8 cellular contexts compared by ENCODE assay signal in the genomic region with DNA sequence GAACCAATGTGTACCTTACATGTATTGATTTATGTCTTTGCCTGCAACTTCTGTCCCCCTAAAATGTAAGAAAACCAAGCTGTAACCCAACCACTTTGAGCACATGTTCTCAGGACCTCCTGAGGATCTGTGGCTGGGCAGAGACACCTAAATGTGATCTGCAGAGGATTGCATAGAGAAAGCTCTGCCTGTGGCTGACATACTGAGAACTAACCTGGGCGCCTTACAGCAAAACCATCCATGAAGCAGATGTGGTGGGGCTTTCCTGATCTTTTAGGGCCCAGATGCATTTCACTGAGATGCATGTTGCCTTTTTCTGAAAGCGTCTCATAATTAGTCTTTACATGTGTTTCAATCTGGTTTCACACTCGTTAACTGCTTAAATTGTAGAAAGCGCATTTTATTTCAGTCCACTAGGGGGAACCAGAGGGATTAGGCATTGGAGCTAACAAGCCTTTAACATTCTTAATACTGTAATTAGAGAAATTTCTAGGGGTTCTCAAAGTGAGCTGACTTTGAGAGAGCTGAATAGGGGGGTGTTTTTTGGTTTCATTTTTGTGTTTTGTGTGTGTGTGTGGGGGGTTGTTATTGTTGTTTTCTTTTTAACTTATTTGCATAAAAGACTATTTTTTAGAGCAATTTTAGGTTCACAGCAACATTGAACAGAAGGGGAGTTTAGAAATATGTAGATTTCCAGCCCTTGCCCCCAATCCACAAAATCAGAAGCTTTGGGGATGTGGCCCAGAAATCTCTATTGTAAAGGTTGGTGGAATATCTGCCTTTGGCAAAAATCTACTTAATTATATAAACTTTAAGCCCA. TPM values are rescaled to one million over a fixed set of nuclear protein-coding genes. Genes with fewer than 3 reads are reported as not detected.
DNase-seq lines count a peak whose midpoint lies in the region; ATAC-seq and TF ChIP-seq lines count a peak whose summit lies in the region.

No MANE protein-coding gene starts in this region.

- DNase-seq in NCI-H526 treated with DMSO at 0.1 percent for 48 hours (lab: John Stamatoyannopoulos, UW) (peak; percentile 70), astrocyte of the spinal cord (ENCODE audit: low read depth, low spot score) (peak; percentile 83), iPS-NIHi7 (ENCODE audit: extremely low spot score) (peak; percentile 50), spleen (no peak)
- DNase-seq in T-helper 2 cell treated with Interferon-gamma antibody and Interleukin-4, amounts not matched to agents 5 μg/mL and 100 μg/mL, for 36 hours (ENCODE audit: low spot score), result no peak

- H3K4me1 ChIP-seq in DOHH2 (ENCODE audit: control insufficient read depth, low read length), result no peaks in the 10 kb centered on the region
- peaks cover 0 to 6% (median 0%) of the 10 kb centered on the region in 6 donors for H3K4me1 ChIP-seq in spleen

- H3K9me3 Mint-ChIP-seq in T-helper 2 cell treated with Interferon-gamma antibody and Interleukin-4, amounts not matched to agents 5 μg/mL and 100 μg/mL, for 36 hours, result no peaks in the 10 kb centered on the region

- peaks cover 6% of the 10 kb centered on the region for H3K4me1 Mint-ChIP-seq in T-helper 2 cell treated with Interferon-gamma antibody and Interleukin-4, amounts not matched to agents 5 μg/mL and 100 μg/mL, for 36 hours (ENCODE audit: low read depth)

- H3K27me3 ChIP-seq in DOHH2 (ENCODE audit: control insufficient read depth, low read length), result peaks cover 6% of the 10 kb centered on the region; the same call in 1 of the 2 replicates
- no peaks in the 10 kb centered on the region for H3K27me3 ChIP-seq in spleen (replicated peaks in 1 of 7)

- peak; percentile 91 for ATAC-seq in GM19455 (IDR thresholded peaks at IDR 0.05; ENCODE audit: unreplicated experiment)
- peak; percentile 76 for ATAC-seq in HG03442 (IDR thresholded peaks at IDR 0.05; ENCODE audit: unreplicated experiment)

- no peaks in the 10 kb centered on the region for H3K9me3 ChIP-seq in DOHH2 (ENCODE audit: control insufficient read depth, insufficient read depth, low read length)
- no peaks in the 10 kb centered on the region for H3K9me3 ChIP-seq in spleen

- H3K27ac Mint-ChIP-seq in T-helper 2 cell treated with Interferon-gamma antibody and Interleukin-4, amounts not matched to agents 5 μg/mL and 100 μg/mL, for 36 hours, result no peak overlapping the region

- H3K4me2 ChIP-seq in DOHH2 (ENCODE audit: low read length), result no peak overlapping the region

- TF ChIP-seq POLR2A in spleen (IDR thresholded peaks at IDR 0.05), result no peak

- H3K4me3 Mint-ChIP-seq in T-helper 2 cell treated with Interferon-gamma antibody and Interleukin-4, amounts not matched to agents 5 μg/mL and 100 μg/mL, for 36 hours, result no peak overlapping the region

- H3F3A ChIP-seq in DOHH2 (ENCODE audit: control insufficient read depth, insufficient read depth), result no peaks in the 10 kb centered on the region

- no peaks in the 10 kb centered on the region for H3K9me2 ChIP-seq in DOHH2 (replicated peaks; ENCODE audit: control insufficient read depth, low read length)

- no peaks in the 10 kb centered on the region for H3K36me3 ChIP-seq in DOHH2 (ENCODE audit: control insufficient read depth, low read length)
- no peaks in the 10 kb centered on the region for H3K36me3 ChIP-seq in spleen

- H3K27ac ChIP-seq in DOHH2 (ENCODE audit: low read depth, low read length), result no peak overlapping the region
- H3K27ac ChIP-seq in spleen, result no peak overlapping the region

- intact Hi-C loops in spleen (cut with DNase I; ENCODE audit: low total_unique reads), result no loop called here

- H3K79me2 ChIP-seq in DOHH2 (ENCODE audit: control insufficient read depth, low read length), result no peaks in the 10 kb centered on the region

- H3K4me3 ChIP-seq in DOHH2 (ENCODE audit: low read length) (no peak overlapping the region), astrocyte of the spinal cord (ENCODE audit: low read depth, low read length) (no peak overlapping the region), spleen (no peak overlapping the region)

- no peaks in the 10 kb centered on the region for H3K36me3 Mint-ChIP-seq in T-helper 2 cell treated with Interferon-gamma antibody and Interleukin-4, amounts not matched to agents 5 μg/mL and 100 μg/mL, for 36 hours (ENCODE audit: low read depth)

- 21 to 26% (median 25%) methylated on average over 4 of the region's 4 CpGs for WGBS in spleen, 5 donors

- H4K20me1 ChIP-seq in DOHH2 (ENCODE audit: control insufficient read depth, insufficient read depth, low read depth, low read length), result no peaks in the 10 kb centered on the region

- TF ChIP-seq CTCF in DOHH2 (IDR thresholded peaks at IDR 0.05; ENCODE audit: low read depth, low read length, poor library complexity, severe bottlenecking) (peak; percentile 79), astrocyte of the spinal cord (IDR thresholded peaks at IDR 0.05; ENCODE audit: low read depth, low read length) (peak; percentile 81), spleen (IDR thresholded peaks at IDR 0.05 in 8 of 11, conservative IDR thresholded peaks at IDR 0.05 in 3 of 11) (peak in 10 of 11 experiments; percentile 47 to 82 (median 71))

- peaks cover 12% of the 10 kb centered on the region for H3K27me3 Mint-ChIP-seq in T-helper 2 cell treated with Interferon-gamma antibody and Interleukin-4, amounts not matched to agents 5 μg/mL and 100 μg/mL, for 36 hours (ENCODE audit: low read depth)

- in situ Hi-C loops in astrocyte of the spinal cord (cut with HindIII; ENCODE audit: low sequenced_read_pairs), result loop anchor here (25.0 kb wide), 1 partner anchor 183 kb away; no protein-coding TSS in a partner anchor

RNA-seq across cellular contexts. Expression of a gene that starts 50.9 kb away (rescaled TPM):
- total RNA-seq in spleen, result 1 to 10 TPM in 5 of 7 donors, under 1 TPM in 2; 0.66 to 1.9 (median 1.0) TPM
- 1 to 10 TPM; 1.0 to 2.0 (median 1.3) TPM for polyA plus RNA-seq in spleen

Comparison
In these comparisons a context has a peak if more than half of its experiments do, and no peak if none do; other contexts are left out.
1. DNase-seq: peak in NCI-H526 treated with DMSO at 0.1 percent for 48 hours (single experiment), astrocyte of the spinal cord (single experiment) and iPS-NIHi7 (single experiment); none in spleen (single experiment) and T-helper 2 cell treated with Interferon-gamma antibody and Interleukin-4, amounts not matched to agents 5 μg/mL and 100 μg/mL, for 36 hours (single experiment).
2. Peak in every context shown above with its lines, with median percentiles within 50 percentile points of each other: CTCF ChIP-seq.